In genomic region chr11:122398851-122399250, GRCh38 we compare ENCODE assay signal across 14 cellular contexts.
DNase-seq lines count a peak whose midpoint lies in the region; ATAC-seq and TF ChIP-seq lines count a peak whose summit lies in the region.
"Had no signal": no experiment of that assay in that cellular context is flagged by ENCODE, and none has a peak within 500 bp of the region (broad histone marks: within the 10 kb centered on the region; RNA-seq: fewer than 3 reads in every experiment).

No MANE protein-coding gene starts in this region.

- H3K9me3 Mint-ChIP-seq in activated naive CD8-positive, alpha-beta T cell treated with anti-CD3 and anti-CD28 coated beads for 36 hours = no peaks in the 10 kb centered on the region
- H3K9me3 Mint-ChIP-seq in activated naive CD8-positive, alpha-beta T cell treated with anti-CD3 and anti-CD28 coated beads, Interleukin-2, amount 50 U/mL, for 24 hours = no peaks in the 10 kb centered on the region
- H3K9me3 Mint-ChIP-seq in neural progenitor cell = peaks cover 7% of the 10 kb centered on the region
- H3K9me3 Mint-ChIP-seq: HFFc6 had no signal

- TF ChIP-seq CTCF in GM12865 (IDR thresholded peaks at IDR 0.05; ENCODE audit: insufficient read depth, low read depth, low read length, missing control alignments) (no peak), IMR-90 (conservative IDR thresholded peaks at IDR 0.05; ENCODE audit: low read depth, low read length) (no peak), neural progenitor cell (IDR thresholded peaks at IDR 0.05) (no peak), gastrocnemius medialis (IDR thresholded peaks at IDR 0.05 in 4 of 5, conservative IDR thresholded peaks at IDR 0.05 in 1 of 5) (no peak)

- no peak overlapping the region for H3K23ac ChIP-seq in IMR-90 (ENCODE audit: low read depth, low read length)

- H4K20me1 ChIP-seq in IMR-90 (ENCODE audit: insufficient read depth, low read length) (no peaks in the 10 kb centered on the region), neural progenitor cell (ENCODE audit: low read depth) (no peaks in the 10 kb centered on the region)

- H2BK5ac ChIP-seq in IMR-90 (ENCODE audit: low read depth, low read length, poor library complexity, severe bottlenecking) = no peak overlapping the region

- H2BK15ac ChIP-seq in IMR-90 (ENCODE audit: low read depth, low read length) = 0 out of 3 replicates have a peak overlapping the region, but pooled peaks have one; percentile 22

- H3K4me1 Mint-ChIP-seq in activated naive CD8-positive, alpha-beta T cell treated with anti-CD3 and anti-CD28 coated beads for 36 hours = peaks cover 4% of the 10 kb centered on the region
- H3K4me1 Mint-ChIP-seq in activated naive CD8-positive, alpha-beta T cell treated with anti-CD3 and anti-CD28 coated beads, Interleukin-2, amount 50 U/mL, for 24 hours = peaks cover 2% of the 10 kb centered on the region
- peaks cover 22% of the 10 kb centered on the region for H3K4me1 Mint-ChIP-seq in neural progenitor cell
- H3K4me1 Mint-ChIP-seq: CD4-positive, alpha-beta memory T cell had no signal

- no peak overlapping the region for H3K27ac ChIP-seq in IMR-90 (ENCODE audit: insufficient read depth, low read length)
- H3K27ac ChIP-seq in neural progenitor cell = no peak overlapping the region
- H3K27ac ChIP-seq in gastrocnemius medialis = no peak overlapping the region

- POLR2A ChIA-PET in IMR-90 (lab: Charles Lee; ENCODE audit: unreplicated experiment) = no interaction called here

- peaks cover 13% of the 10 kb centered on the region for H3K27me3 Mint-ChIP-seq in activated naive CD8-positive, alpha-beta T cell treated with anti-CD3 and anti-CD28 coated beads for 36 hours
- peaks cover 2% of the 10 kb centered on the region for H3K27me3 Mint-ChIP-seq in activated naive CD8-positive, alpha-beta T cell treated with anti-CD3 and anti-CD28 coated beads, Interleukin-2, amount 50 U/mL, for 24 hours
- no peaks in the 10 kb centered on the region for H3K27me3 Mint-ChIP-seq in neural progenitor cell (ENCODE audit: insufficient read depth, low read depth)
- H3K27me3 Mint-ChIP-seq: CD4-positive, alpha-beta memory T cell had no signal

- no peak overlapping the region for H3K4me3 ChIP-seq in GM12865 (ENCODE audit: low read depth, low read length)
- no peak overlapping the region for H3K4me3 ChIP-seq in IMR-90 (ENCODE audit: insufficient read depth, low read depth, low read length)
- no peak overlapping the region for H3K4me3 ChIP-seq in neural progenitor cell
- no peak overlapping the region for H3K4me3 ChIP-seq in gastrocnemius medialis
- H3K4me3 ChIP-seq: HAP-1 had no signal

- BruUV-seq in IMR-90 (replicated peaks; lab: Mats Ljungman, UMichigan) = no TSS peak

- TF ChIP-seq RAD21 in IMR-90 (IDR thresholded peaks at IDR 0.05; ENCODE audit: low read length) = no peak

- DNase-seq in activated naive CD8-positive, alpha-beta T cell treated with anti-CD3 and anti-CD28 coated beads for 36 hours = no peak
- DNase-seq in activated naive CD8-positive, alpha-beta T cell treated with anti-CD3 and anti-CD28 coated beads, Interleukin-2, amount 50 U/mL, for 24 hours = no peak
- peak; percentile 10 for DNase-seq in GM12865 (ENCODE audit: low read depth)
- no peak for DNase-seq in IMR-90
- DNase-seq in neural progenitor cell (ENCODE audit: low spot score) = no peak
- DNase-seq in gastrocnemius medialis = no peak
- DNase-seq: C1 segment of cervical spinal cord; Calu3; CD4-positive, alpha-beta memory T cell; COR-L47; GF-D8; GOT3; HFFc6 had no signal

- no peak overlapping the region; a peak in 1 of 4 replicates for H4K8ac ChIP-seq in IMR-90 (ENCODE audit: low read depth in 2 of 2, low read length in 2 of 2)

- H3K9me3 ChIP-seq in IMR-90 (ENCODE audit: control insufficient read depth, insufficient read depth, low read length) (no peaks in the 10 kb centered on the region), neural progenitor cell (ENCODE audit: low read depth) (no peaks in the 10 kb centered on the region), gastrocnemius medialis (no peaks in the 10 kb centered on the region)
- H3K9me3 ChIP-seq: HAP-1 had no signal

- H2AK5ac ChIP-seq in IMR-90 (ENCODE audit: low read depth, low read length) = no peak overlapping the region; the same call in 1 of the 2 replicates

- H3K4me3 Mint-ChIP-seq in activated naive CD8-positive, alpha-beta T cell treated with anti-CD3 and anti-CD28 coated beads for 36 hours = no peak overlapping the region
- no peak overlapping the region for H3K4me3 Mint-ChIP-seq in activated naive CD8-positive, alpha-beta T cell treated with anti-CD3 and anti-CD28 coated beads, Interleukin-2, amount 50 U/mL, for 24 hours
- H3K4me3 Mint-ChIP-seq in neural progenitor cell = no peak overlapping the region
- H3K4me3 Mint-ChIP-seq: CD4-positive, alpha-beta memory T cell; HFFc6 had no signal

- H3K4me2 ChIP-seq in IMR-90 (ENCODE audit: low read depth, low read length) (no peak overlapping the region), neural progenitor cell (no peak overlapping the region)

- H3K4ac ChIP-seq in IMR-90 (ENCODE audit: low read depth, low read length) = no peak overlapping the region

- H2BK20ac ChIP-seq in IMR-90 (ENCODE audit: low read depth, low read length) = no peak overlapping the region

- no peak overlapping the region for H2AK9ac ChIP-seq in IMR-90 (replicated peaks; ENCODE audit: low read depth, low read length, poor library complexity)

- in situ Hi-C loops in IMR-90 (cut with MboI; ENCODE audit: low sequenced_read_pairs) = no loop called here
- in situ Hi-C loops in gastrocnemius medialis (cut with MboI; ENCODE audit: low sequenced_read_pairs in 4 of 4) = no loop called here

- H3K36me3 ChIP-seq in IMR-90 (ENCODE audit: control insufficient read depth, insufficient read depth, low read length) = no peaks in the 10 kb centered on the region
- no peaks in the 10 kb centered on the region for H3K36me3 ChIP-seq in neural progenitor cell
- no peaks in the 10 kb centered on the region for H3K36me3 ChIP-seq in gastrocnemius medialis
- H3K36me3 ChIP-seq: HAP-1 had no signal

- no peaks in the 10 kb centered on the region for H3K27me3 ChIP-seq in IMR-90 (ENCODE audit: control insufficient read depth, insufficient read depth, low read length)
- no peaks in the 10 kb centered on the region for H3K27me3 ChIP-seq in neural progenitor cell
- H3K27me3 ChIP-seq in gastrocnemius medialis = no peaks in the 10 kb centered on the region

- no peak overlapping the region for H3K18ac ChIP-seq in IMR-90 (ENCODE audit: low read depth, low read length)

- H3K9me1 ChIP-seq in IMR-90 (ENCODE audit: insufficient read depth, low read length) = no peaks in the 10 kb centered on the region

- H3K4me1 ChIP-seq in IMR-90 (ENCODE audit: control insufficient read depth, insufficient read depth, low read length) (peaks cover 4% of the 10 kb centered on the region), neural progenitor cell (peaks cover 12% of the 10 kb centered on the region), gastrocnemius medialis (peaks cover 4 to 5% of the 10 kb centered on the region in 2 donors)
- H3K4me1 ChIP-seq: HAP-1 had no signal

- no CpG with 5 or more reads among the region's 2 CpGs for WGBS in IMR-90 (ENCODE audit: extremely low coverage in 2 of 2, insufficient read length in 1 of 2), 2 experiments

- peak overlapping the region; percentile 8; the same call in 1 of the 2 replicates for H4K91ac ChIP-seq in IMR-90 (ENCODE audit: insufficient read depth, low read depth, low read length)

- TF ChIP-seq POLR2A in IMR-90 (IDR thresholded peaks at IDR 0.05; ENCODE audit: low read depth, low read length) (no peak), gastrocnemius medialis (IDR thresholded peaks at IDR 0.05) (no peak)

- no peaks in the 10 kb centered on the region for H3F3A ChIP-seq in neural progenitor cell (ENCODE audit: low read depth)

- no peak overlapping the region for H3K14ac ChIP-seq in IMR-90 (replicated peaks; ENCODE audit: low read depth, low read length)

- H3K36me3 Mint-ChIP-seq in activated naive CD8-positive, alpha-beta T cell treated with anti-CD3 and anti-CD28 coated beads for 36 hours = no peaks in the 10 kb centered on the region
- H3K36me3 Mint-ChIP-seq in activated naive CD8-positive, alpha-beta T cell treated with anti-CD3 and anti-CD28 coated beads, Interleukin-2, amount 50 U/mL, for 24 hours (ENCODE audit: low read depth) = no peaks in the 10 kb centered on the region
- no peaks in the 10 kb centered on the region for H3K36me3 Mint-ChIP-seq in neural progenitor cell
- H3K36me3 Mint-ChIP-seq: CD4-positive, alpha-beta memory T cell had no signal

- ATAC-seq in activated naive CD8-positive, alpha-beta T cell treated with anti-CD3 and anti-CD28 coated beads, Interleukin-2, amount 50 U/mL, for 24 hours = no peak
- ATAC-seq in IMR-90 (ENCODE audit: low read depth) (no peak), gastrocnemius medialis (no peak)

- CTCF ChIA-PET in IMR-90 (lab: Yijun Ruan, JAX) = no interaction called here

- no peak overlapping the region for H2BK120ac ChIP-seq in IMR-90 (ENCODE audit: low read depth, low read length)

- intact Hi-C loops in IMR-90 (cut with micrococcal nuclease) (no loop called here), gastrocnemius medialis (cut with DNase I; ENCODE audit: low total_unique reads) (no loop called here)

- dilution Hi-C loops in IMR-90 (cut with HindIII; ENCODE audit: low sequenced_read_pairs, unreplicated experiment) = no loop called here

- no peak overlapping the region for H3K56ac ChIP-seq in IMR-90 (ENCODE audit: extremely low read depth, insufficient read depth, low read length)

- H2AFZ ChIP-seq in IMR-90 (replicated peaks; ENCODE audit: low read length, poor library complexity) (no peak overlapping the region), neural progenitor cell (replicated peaks) (no peak overlapping the region)

- H3K79me1 ChIP-seq in IMR-90 (ENCODE audit: low read depth in 1 of 2, low read length in 2 of 2) = no peaks in the 10 kb centered on the region

- H3K9ac ChIP-seq in IMR-90 (ENCODE audit: low read depth, low read length) = no peak overlapping the region
- H3K9ac ChIP-seq in neural progenitor cell = no peak overlapping the region

- no peaks in the 10 kb centered on the region for H3K79me2 ChIP-seq in neural progenitor cell (ENCODE audit: low read depth)

- no peak overlapping the region for H4K5ac ChIP-seq in IMR-90 (ENCODE audit: low read depth, low read length)

- H3K27ac Mint-ChIP-seq in activated naive CD8-positive, alpha-beta T cell treated with anti-CD3 and anti-CD28 coated beads for 36 hours = peak overlapping the region; percentile 19
- no peak overlapping the region for H3K27ac Mint-ChIP-seq in activated naive CD8-positive, alpha-beta T cell treated with anti-CD3 and anti-CD28 coated beads, Interleukin-2, amount 50 U/mL, for 24 hours
- no peak overlapping the region for H3K27ac Mint-ChIP-seq in neural progenitor cell
- H3K27ac Mint-ChIP-seq: CD4-positive, alpha-beta memory T cell; HFFc6 had no signal

TF ChIP-seq in IMR-90, 13 proteins besides CTCF, POLR2A, EP300 and RAD21:
- no peak for TF ChIP-seq FOS (IDR thresholded peaks at IDR 0.05; ENCODE audit: low read depth, low read length)
- TF ChIP-seq RFX5 (IDR thresholded peaks at IDR 0.05; ENCODE audit: low read depth, low read length) = no peak
